Comparison of ENCODE assay signal across 8 cellular contexts in genomic region chr16:69112285-69113129, GRCh38. TPM values are rescaled to one million over a fixed set of nuclear protein-coding genes. Genes with fewer than 3 reads are reported as not detected.
DNase-seq lines count a peak whose midpoint lies in the region; ATAC-seq and TF ChIP-seq lines count a peak whose summit lies in the region.

No MANE protein-coding gene starts in this region.

- H3K27me3 Mint-ChIP-seq in progenitor cell of endocrine pancreas: peaks cover 19% of the 10 kb centered on the region

- TF ChIP-seq CTCF in AG04450 (IDR thresholded peaks at IDR 0.05; ENCODE audit: low read depth, low read length) (peak; percentile 81), fibroblast of villous mesenchyme (IDR thresholded peaks at IDR 0.05; ENCODE audit: insufficient read depth, low read depth, low read length) (peak; percentile 90), progenitor cell of endocrine pancreas (IDR thresholded peaks at IDR 0.05; ENCODE audit: unreplicated experiment) (peak; percentile 77)

- peaks cover 80% of the 10 kb centered on the region for H3K36me3 ChIP-seq in NT2/D1 (ENCODE audit: insufficient read depth, insufficient read length, low read length)

- DNase-seq in AG04450 (ENCODE audit: low read depth, low spot score) (no peak), NT2/D1 (ENCODE audit: low read depth, low spot score) (no peak), activated T-cell treated with anti-CD3 and anti-CD28 coated beads for 4 hours (peak; percentile 12), fibroblast of villous mesenchyme (ENCODE audit: low read depth) (peak; percentile 53), progenitor cell of endocrine pancreas (ENCODE audit: low spot score, unreplicated experiment) (peak; percentile 62), midbrain (lab: John Stamatoyannopoulos, UW) (no peak), NCI-H2107 (lab: John Stamatoyannopoulos, UW) (no peak)

- H3K4me3 ChIP-seq in AG04450 (ENCODE audit: low read depth, low read length) (no peak overlapping the region), NT2/D1 (ENCODE audit: insufficient read length, low read depth) (no peak overlapping the region), fibroblast of villous mesenchyme (ENCODE audit: low read depth, low read length) (no peak overlapping the region)

- H3K27me3 ChIP-seq in AG04450 (ENCODE audit: control insufficient read depth, insufficient read depth, low read length): peaks cover 2% of the 10 kb centered on the region
- no peaks in the 10 kb centered on the region for H3K27me3 ChIP-seq in NT2/D1 (ENCODE audit: insufficient read depth, insufficient read length)

- no peak overlapping the region for H3K27ac ChIP-seq in AG04450 (ENCODE audit: low read depth, low read length)

- H3K27ac Mint-ChIP-seq in progenitor cell of endocrine pancreas: no peak overlapping the region

- peak overlapping the region; percentile 4 for H3K9ac ChIP-seq in NT2/D1 (ENCODE audit: insufficient read length, low read depth)

- peaks cover 15% of the 10 kb centered on the region for H3K4me1 ChIP-seq in NT2/D1 (ENCODE audit: insufficient read depth, insufficient read length)

- CTCF ChIA-PET in AG04450 (lab: Charles Lee): interaction anchor here (0.6 to 5.0 kb wide), 12 partner anchors 11 to 265 kb away, joined by 3 to 60 read pairs (median 4); no protein-coding TSS in a partner anchor

- no peak overlapping the region for H3K4me3 Mint-ChIP-seq in progenitor cell of endocrine pancreas (ENCODE audit: low read depth)

- POLR2A ChIA-PET in AG04450 (lab: Yijun Ruan, JAX): no interaction called here

- H3K9me3 ChIP-seq in AG04450 (ENCODE audit: control insufficient read depth, insufficient read depth, low read length): no peaks in the 10 kb centered on the region
- peaks cover under 1% of the 10 kb centered on the region; the same call in 1 of the 2 replicates for H3K9me3 ChIP-seq in NT2/D1 (ENCODE audit: insufficient read depth, low read length)

- no peaks in the 10 kb centered on the region for H3K4me1 Mint-ChIP-seq in progenitor cell of endocrine pancreas (ENCODE audit: low read depth)

- ATAC-seq in GM18867 (IDR thresholded peaks at IDR 0.05; ENCODE audit: unreplicated experiment): peak; percentile 54

- peaks cover 4% of the 10 kb centered on the region for H3K36me3 Mint-ChIP-seq in progenitor cell of endocrine pancreas (ENCODE audit: insufficient read depth)

- no peaks in the 10 kb centered on the region for H3K9me3 Mint-ChIP-seq in progenitor cell of endocrine pancreas (ENCODE audit: low read depth)

RNA-seq across cellular contexts. Expression of gene HAS3, which starts 7.1 kb away (rescaled TPM):
- 0.62 and 0.92 TPM in 2 replicates for polyA plus RNA-seq in AG04450 (2011; rRNA removed)
- 0.97 and 1.2 TPM in 2 replicates for polyA minus RNA-seq in AG04450 (2011; rRNA and poly(A)+ RNA removed)
- 0.32 and 0.43 TPM in 2 replicates for total RNA-seq in fibroblast of villous mesenchyme
- total RNA-seq in progenitor cell of endocrine pancreas: 1.1 and 2.1 TPM in 2 replicates

RNA-seq across cellular contexts. Expression of gene CHTF8, which starts 19.9 kb away (rescaled TPM):
- 84.8 and 112 TPM in 2 replicates for polyA plus RNA-seq in AG04450 (2011; rRNA removed)
- 126 and 158 TPM in 2 replicates for polyA minus RNA-seq in AG04450 (2011; rRNA and poly(A)+ RNA removed)
- total RNA-seq in fibroblast of villous mesenchyme (40.6 and 65.2 TPM in 2 replicates), progenitor cell of endocrine pancreas (111 and 117 TPM in 2 replicates)

RNA-seq across cellular contexts. Expression of gene UTP4, which starts 19.9 kb away (rescaled TPM):
- 54.2 and 54.3 TPM in 2 replicates for polyA plus RNA-seq in AG04450 (2011; rRNA removed)
- 69.9 and 104 TPM in 2 replicates for polyA minus RNA-seq in AG04450 (2011; rRNA and poly(A)+ RNA removed)
- 15.1 and 22.5 TPM in 2 replicates for total RNA-seq in fibroblast of villous mesenchyme
- total RNA-seq in progenitor cell of endocrine pancreas: 51.4 and 54.2 TPM in 2 replicates

Comparison
In these comparisons a context has a peak if more than half of its experiments do, and no peak if none do; other contexts are left out.
1. DNase-seq: peak in activated T-cell treated with anti-CD3 and anti-CD28 coated beads for 4 hours (single experiment), fibroblast of villous mesenchyme (single experiment) and progenitor cell of endocrine pancreas (single experiment); none in AG04450 (single experiment), NT2/D1 (single experiment), midbrain (single experiment) and NCI-H2107 (single experiment).
2. Peak in every context shown above with its lines, with median percentiles within 50 percentile points of each other: CTCF ChIP-seq.